Comparison of ENCODE assay signal across 11 cellular contexts in the genomic region with DNA sequence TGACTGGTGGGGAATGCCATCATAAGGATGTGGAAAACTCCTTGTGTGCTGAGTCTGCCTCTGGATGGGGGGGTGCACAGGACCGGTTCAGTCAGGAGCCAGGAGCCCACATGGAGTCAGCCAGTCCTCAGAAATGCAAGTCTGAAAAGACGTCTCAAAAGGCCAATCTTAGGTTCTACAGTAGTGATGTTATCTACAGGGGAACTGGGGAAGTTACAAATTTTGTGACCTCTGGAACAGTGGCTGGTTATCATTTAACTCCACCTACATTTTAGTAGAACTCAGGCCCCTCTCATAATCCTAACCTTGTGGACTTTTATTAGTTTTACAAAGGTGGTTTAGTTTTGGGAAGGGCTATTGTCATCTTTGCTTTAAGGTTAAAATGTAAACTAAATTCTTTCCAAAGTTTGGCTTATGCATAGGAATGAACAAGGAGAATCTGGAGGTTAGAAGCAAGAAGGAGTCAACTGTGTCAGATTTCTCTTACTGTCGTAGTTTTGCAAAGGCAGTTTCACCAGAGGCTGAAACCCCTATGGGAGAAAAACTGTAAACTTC. TPM values are rescaled to one million over a fixed set of nuclear protein-coding genes. Genes with fewer than 3 reads are reported as not detected.
DNase-seq lines count a peak whose midpoint lies in the region; ATAC-seq and TF ChIP-seq lines count a peak whose summit lies in the region.
"Had no signal": no experiment of that assay in that cellular context is flagged by ENCODE, and none has a peak within 500 bp of the region (broad histone marks: within the 10 kb centered on the region; RNA-seq: fewer than 3 reads in every experiment).

No MANE protein-coding gene starts in this region.

- H3K9me3 ChIP-seq in heart right ventricle: no peaks in the 10 kb centered on the region
- no peaks in the 10 kb centered on the region for H3K9me3 ChIP-seq in esophagus squamous epithelium
- H3K9me3 ChIP-seq in prostate gland: no peaks in the 10 kb centered on the region
- no peaks in the 10 kb centered on the region for H3K9me3 ChIP-seq in aorta (ENCODE audit: control insufficient read depth, low read length)

- H3K27me3 ChIP-seq in heart right ventricle (no peaks in the 10 kb centered on the region), esophagus squamous epithelium (no peaks in the 10 kb centered on the region), prostate gland (replicated peaks; ENCODE audit: insufficient read depth) (no peaks in the 10 kb centered on the region), aorta (ENCODE audit: control insufficient read depth in 1 of 2, insufficient read depth in 2 of 2, low read length in 1 of 2) (no peaks in the 10 kb centered on the region)

- WGBS in heart right ventricle, 2 donors: 68 to 71% methylated on average over 3 of the region's 3 CpGs
- 59 to 73% methylated on average over 2 to 3 of the region's 3 CpGs for WGBS in esophagus squamous epithelium, 2 donors
- 59% methylated on average over 3 of the region's 3 CpGs for WGBS in prostate gland
- WGBS in aorta, 2 donors: 7 to 10% methylated on average over 3 of the region's 3 CpGs

- H3K4me3 ChIP-seq in heart right ventricle (no peak overlapping the region), esophagus squamous epithelium (no peak overlapping the region), prostate gland (no peak overlapping the region), aorta (ENCODE audit: low read length in 2 of 2) (no peak overlapping the region)

- intact Hi-C loops in heart right ventricle (cut with DNase I): no loop called here
- intact Hi-C loops in cardiac septum (cut with DNase I): no loop called here
- intact Hi-C loops in esophagus squamous epithelium (cut with DNase I): no loop called here
- intact Hi-C loops in prostate gland (cut with DNase I): no loop called here
- intact Hi-C loops in aorta (cut with DNase I): loop anchor here (5.0 to 10.0 kb wide), 2 partner anchors 38 to 109 kb away; no protein-coding TSS in a partner anchor

- TF ChIP-seq CTCF in heart right ventricle (IDR thresholded peaks at IDR 0.05): no peak
- no peak for TF ChIP-seq CTCF in esophagus squamous epithelium (IDR thresholded peaks at IDR 0.05)
- TF ChIP-seq CTCF in prostate gland (IDR thresholded peaks at IDR 0.05): no peak

- H3K4me1 ChIP-seq in heart right ventricle (peaks cover 3 to 77% (median 49%) of the 10 kb centered on the region in 9 donors), esophagus squamous epithelium (peaks cover 27 to 65% (median 36%) of the 10 kb centered on the region in 3 donors), prostate gland (replicated peaks) (no peaks in the 10 kb centered on the region), aorta (ENCODE audit: control insufficient read depth in 1 of 2, insufficient read depth in 2 of 2, low read length in 2 of 2) (peaks cover 2 to 8% of the 10 kb centered on the region in 2 donors)

- DNase-seq in heart right ventricle (no peak), cardiac septum (ENCODE audit: low spot score) (no peak), esophagus squamous epithelium (lab: John Stamatoyannopoulos, UW) (no peak), prostate gland (ENCODE audit: low spot score) (no peak), aorta (no peak)
- no peak for DNase-seq in stimulated activated CD4-positive, alpha-beta T cell treated with anti-CD3 and anti-CD28 coated beads, Interleukin-4, amount 100 ng/mL, for 24 hours
- DNase-seq in activated effector memory CD4-positive, alpha-beta T cell treated with anti-CD3 and anti-CD28 coated beads, Interleukin-2, amount 50 U/mL, for 16 hours: no peak
- DNase-seq: activated naive CD8-positive, alpha-beta T cell treated with anti-CD3 and anti-CD28 coated beads, Interleukin-2, amount 10 ng/mL, durations not matched to agents 7 days and 5 days; effector memory CD4-positive, alpha-beta T cell had no signal

- H3K36me3 ChIP-seq in heart right ventricle (no peaks in the 10 kb centered on the region), esophagus squamous epithelium (no peaks in the 10 kb centered on the region), prostate gland (no peaks in the 10 kb centered on the region), aorta (ENCODE audit: control insufficient read depth in 1 of 2, insufficient read depth in 2 of 2, low read length in 1 of 2) (no peaks in the 10 kb centered on the region)

- TF ChIP-seq POLR2A in esophagus squamous epithelium (IDR thresholded peaks at IDR 0.05) (no peak), prostate gland (IDR thresholded peaks at IDR 0.05) (no peak)

- peak overlapping the region; percentile 26 to 92 (median 86) for H3K27ac ChIP-seq in heart right ventricle
- peak overlapping the region; percentile 60 to 90 (median 85) for H3K27ac ChIP-seq in esophagus squamous epithelium
- H3K27ac ChIP-seq in prostate gland: peak overlapping the region; percentile 63 to 65
- H3K27ac ChIP-seq in aorta (ENCODE audit: low read depth in 1 of 2, low read length in 2 of 2): peak overlapping the region; percentile 12 to 98
- H3K27ac ChIP-seq: KMS-11 had no signal

- ATAC-seq in heart right ventricle (no peak), aorta (ENCODE audit: low FRiP score) (no peak), GM21717 (IDR thresholded peaks at IDR 0.05; ENCODE audit: unreplicated experiment) (no peak)

RNA-seq across cellular contexts. Expression of gene TBC1D22B, which starts 13.7 kb away (rescaled TPM):
- total RNA-seq in heart right ventricle: 1 to 10 TPM; 5.4 to 8.1 (median 6.6) TPM
- 1 to 10 TPM; 5.0 to 5.8 TPM for polyA plus RNA-seq in heart right ventricle
- total RNA-seq in cardiac septum: 9.1 TPM
- 10 to 100 TPM in 3 of 4 donors, 1 to 10 TPM in 1; 8.7 to 13.2 (median 10.4) TPM for total RNA-seq in esophagus squamous epithelium
- total RNA-seq in prostate gland: 10 to 100 TPM; 10.7 to 27.0 TPM
- 10 to 100 TPM; 11.2 to 17.0 TPM for total RNA-seq in aorta
- 1 to 10 TPM; 3.9 to 4.1 TPM for polyA plus RNA-seq in aorta

RNA-seq across cellular contexts. Expression of gene TMEM217, which starts 14.1 kb away (rescaled TPM):
- total RNA-seq in heart right ventricle (1 to 10 TPM in 1 of 10 donors, under 1 TPM in 7, not detected in 2; 0.20 to 1.1 (median 0.41) TPM), cardiac septum (1.0 TPM), esophagus squamous epithelium (1 to 10 TPM; 1.4 to 4.7 (median 2.0) TPM), prostate gland (1 to 10 TPM in 1 of 2 donors, under 1 TPM in 1; 0.50 to 7.3 TPM), aorta (1 to 10 TPM; 2.2 to 2.7 TPM)
- polyA plus RNA-seq in heart right ventricle (under 1 TPM; 0.29 to 0.64 TPM), aorta (under 1 TPM; 0.50 to 0.54 TPM)

Comparison
In these comparisons a context has a peak if more than half of its experiments do, and no peak if none do; other contexts are left out.
1. intact Hi-C loops: an anchor here in aorta (5.0 to 10.0 kb wide); none called in heart right ventricle, cardiac septum, esophagus squamous epithelium and prostate gland.